In genomic region chr7:129607471-129608120, GRCh38 we compare ENCODE assay signal across 9 cellular contexts. TPM values are rescaled to one million over a fixed set of nuclear protein-coding genes. Genes with fewer than 3 reads are reported as not detected.
DNase-seq lines count a peak whose midpoint lies in the region; ATAC-seq, FAIRE-seq and TF ChIP-seq lines count a peak whose summit lies in the region.
"Had no signal": no experiment of that assay in that cellular context is flagged by ENCODE, and none has a peak within 500 bp of the region (broad histone marks: within the 10 kb centered on the region; RNA-seq: fewer than 3 reads in every experiment).

No MANE protein-coding gene starts in this region.

- peak; percentile 8 for DNase-seq in NCI-H2196 (lab: John Stamatoyannopoulos, UW; ENCODE audit: unreplicated experiment)
- DNase-seq in NCI-H2196 treated with DMSO at 0.1 percent for 48 hours (lab: John Stamatoyannopoulos, UW; ENCODE audit: unreplicated experiment) = no peak
- peak; percentile 25 for DNase-seq in LoVo (ENCODE audit: low spot score)
- DNase-seq in activated CD4-positive, alpha-beta T cell treated with anti-CD3 and anti-CD28 coated beads, Interleukin-2, amount 10 ng/mL, durations not matched to agents 7 days and 5 days = peak; percentile 38
- DNase-seq in fibroblast of pulmonary artery (ENCODE audit: low read depth) = peak; percentile 53
- DNase-seq in stimulated activated effector memory CD8-positive, alpha-beta T cell treated with anti-CD3 and anti-CD28 coated beads, Interleukin-12 subunit alpha, Interleukin-12 subunit beta, amount 100 ng/mL, for 72 hours (ENCODE audit: low spot score in 2 of 2) = peak; percentile 21 to 72
- DNase-seq in H4 (ENCODE audit: low spot score) = no peak
- DNase-seq in frontal cortex (ENCODE audit: low spot score in 2 of 2) = no peak

- POLR2A ChIA-PET in activated CD4-positive, alpha-beta T cell treated with anti-CD3 and anti-CD28 coated beads, Interleukin-2, amount 10 ng/mL, durations not matched to agents 7 days and 5 days (lab: Charles Lee) = no interaction called here

- peaks cover 28% of the 10 kb centered on the region for H3K36me3 Mint-ChIP-seq in activated CD4-positive, alpha-beta T cell treated with anti-CD3 and anti-CD28 coated beads, Interleukin-2, amount 10 ng/mL, durations not matched to agents 7 days and 5 days (ENCODE audit: low read depth)
- H3K36me3 Mint-ChIP-seq in stimulated activated effector memory CD8-positive, alpha-beta T cell treated with anti-CD3 and anti-CD28 coated beads, Interleukin-12 subunit alpha, Interleukin-12 subunit beta, amount 100 ng/mL, for 72 hours = peaks cover 41% of the 10 kb centered on the region

- no peak overlapping the region for H3K27ac Mint-ChIP-seq in activated CD4-positive, alpha-beta T cell treated with anti-CD3 and anti-CD28 coated beads, Interleukin-2, amount 10 ng/mL, durations not matched to agents 7 days and 5 days
- H3K27ac Mint-ChIP-seq in stimulated activated effector memory CD8-positive, alpha-beta T cell treated with anti-CD3 and anti-CD28 coated beads, Interleukin-12 subunit alpha, Interleukin-12 subunit beta, amount 100 ng/mL, for 72 hours = no peak overlapping the region

- TF ChIP-seq CTCF in fibroblast of pulmonary artery (IDR thresholded peaks at IDR 0.05; ENCODE audit: low read length, missing control alignments) = peak; percentile 69

- H3K4me3 ChIP-seq in fibroblast of pulmonary artery (replicated peaks; ENCODE audit: low read depth, low read length) = no peak overlapping the region

- H3K9me3 Mint-ChIP-seq in activated CD4-positive, alpha-beta T cell treated with anti-CD3 and anti-CD28 coated beads, Interleukin-2, amount 10 ng/mL, durations not matched to agents 7 days and 5 days = no peaks in the 10 kb centered on the region
- H3K9me3 Mint-ChIP-seq in stimulated activated effector memory CD8-positive, alpha-beta T cell treated with anti-CD3 and anti-CD28 coated beads, Interleukin-12 subunit alpha, Interleukin-12 subunit beta, amount 100 ng/mL, for 72 hours = no peaks in the 10 kb centered on the region

- CTCF ChIA-PET in activated CD4-positive, alpha-beta T cell treated with anti-CD3 and anti-CD28 coated beads, Interleukin-2, amount 10 ng/mL, durations not matched to agents 7 days and 5 days (lab: Charles Lee) = interaction anchor here (0.6 to 1.1 kb wide), 5 partner anchors 10 to 240 kb away, joined by 3 to 4 read pairs (median 3); no protein-coding TSS in a partner anchor

- H3K4me1 Mint-ChIP-seq in activated CD4-positive, alpha-beta T cell treated with anti-CD3 and anti-CD28 coated beads, Interleukin-2, amount 10 ng/mL, durations not matched to agents 7 days and 5 days = peaks cover 35% of the 10 kb centered on the region
- peaks cover 54% of the 10 kb centered on the region for H3K4me1 Mint-ChIP-seq in stimulated activated effector memory CD8-positive, alpha-beta T cell treated with anti-CD3 and anti-CD28 coated beads, Interleukin-12 subunit alpha, Interleukin-12 subunit beta, amount 100 ng/mL, for 72 hours

- ATAC-seq in stimulated activated effector memory CD8-positive, alpha-beta T cell treated with anti-CD3 and anti-CD28 coated beads, Interleukin-12 subunit alpha, Interleukin-12 subunit beta, amount 100 ng/mL, for 72 hours = no peak
- ATAC-seq: activated naive CD4-positive, alpha-beta T cell treated with anti-CD3 and anti-CD28 coated beads, Interleukin-2, amount 50 U/mL, for 72 hours had no signal

- H3K27me3 Mint-ChIP-seq in activated CD4-positive, alpha-beta T cell treated with anti-CD3 and anti-CD28 coated beads, Interleukin-2, amount 10 ng/mL, durations not matched to agents 7 days and 5 days = no peaks in the 10 kb centered on the region

- FAIRE-seq in frontal cortex (lab: Jason Lieb, UNC) = no peak

- no peak overlapping the region for H3K4me3 Mint-ChIP-seq in activated CD4-positive, alpha-beta T cell treated with anti-CD3 and anti-CD28 coated beads, Interleukin-2, amount 10 ng/mL, durations not matched to agents 7 days and 5 days
- H3K4me3 Mint-ChIP-seq in stimulated activated effector memory CD8-positive, alpha-beta T cell treated with anti-CD3 and anti-CD28 coated beads, Interleukin-12 subunit alpha, Interleukin-12 subunit beta, amount 100 ng/mL, for 72 hours = no peak overlapping the region

RNA-seq across cellular contexts. Expression of gene NRF1, which starts 3.9 kb away (rescaled TPM):
- 10 to 100 TPM; 25.9 to 28.7 TPM for total RNA-seq in activated CD4-positive, alpha-beta T cell treated with anti-CD3 and anti-CD28 coated beads, Interleukin-2, amount 10 ng/mL, durations not matched to agents 7 days and 5 days
- total RNA-seq in H4 (2014; rRNA removed; shearing (Covaris generic)) = 13.9 and 16.9 TPM in 2 replicates
- 19.2 TPM for total RNA-seq in frontal cortex

Comparison
In these comparisons a context has a peak if more than half of its experiments do, and no peak if none do; other contexts are left out.
1. DNase-seq: peak in NCI-H2196 (single experiment), LoVo (single experiment), activated CD4-positive, alpha-beta T cell treated with anti-CD3 and anti-CD28 coated beads, Interleukin-2, amount 10 ng/mL, durations not matched to agents 7 days and 5 days (single experiment), fibroblast of pulmonary artery (single experiment) and stimulated activated effector memory CD8-positive, alpha-beta T cell treated with anti-CD3 and anti-CD28 coated beads, Interleukin-12 subunit alpha, Interleukin-12 subunit beta, amount 100 ng/mL, for 72 hours (2 of 2); none in NCI-H2196 treated with DMSO at 0.1 percent for 48 hours (single experiment), H4 (single experiment) and frontal cortex (0 of 2).